8 cellular contexts compared by ENCODE assay signal in the genomic region with DNA sequence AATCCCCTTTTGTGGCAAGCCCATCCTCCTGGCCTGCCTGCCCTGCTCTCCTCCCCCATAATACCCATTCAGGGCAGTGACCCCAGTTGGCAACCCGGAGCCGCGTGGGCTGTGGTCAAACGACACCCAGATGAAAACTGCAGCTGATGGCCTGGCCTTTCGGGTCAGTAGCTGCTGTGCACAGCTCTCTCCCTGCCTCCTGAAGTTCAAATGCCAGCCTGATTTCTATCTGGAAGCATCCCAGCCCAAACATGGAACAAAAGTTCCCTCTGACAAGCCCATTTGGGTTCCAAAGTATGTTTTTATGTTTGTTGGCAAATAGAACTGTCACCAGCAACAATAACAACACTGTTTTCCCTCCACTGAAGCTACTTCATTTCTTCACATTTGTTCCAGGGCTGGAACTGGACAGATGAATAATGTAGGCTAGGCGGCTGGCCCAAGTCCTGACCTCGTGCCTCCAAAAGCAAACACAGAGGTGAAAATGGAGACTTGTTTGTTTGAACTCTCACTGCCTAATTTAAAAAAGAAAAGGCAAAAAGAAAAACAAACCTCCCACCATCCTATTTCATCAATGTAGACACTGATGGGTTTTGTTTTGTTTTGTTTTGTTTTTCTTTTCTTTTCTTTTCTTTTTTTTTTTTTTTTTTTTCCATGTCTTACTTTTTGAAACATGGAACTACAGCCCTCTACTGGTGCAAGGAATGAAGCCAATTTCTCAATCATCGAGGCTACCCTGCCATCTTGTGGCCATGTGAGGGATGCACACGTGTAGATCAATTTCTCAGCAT.
DNase-seq lines count a peak whose midpoint lies in the region; ATAC-seq and TF ChIP-seq lines count a peak whose summit lies in the region.

No MANE protein-coding gene starts in this region.

- peaks cover 1% of the 10 kb centered on the region for H3K27me3 Mint-ChIP-seq in activated CD4-positive, alpha-beta memory T cell treated with anti-CD3 and anti-CD28 coated beads, Interleukin-2, amount 10 ng/mL, durations not matched to agents 7 days and 5 days

- H3K4me3 Mint-ChIP-seq in activated CD4-positive, alpha-beta memory T cell treated with anti-CD3 and anti-CD28 coated beads, Interleukin-2, amount 10 ng/mL, durations not matched to agents 7 days and 5 days, result no peak overlapping the region

- H3K36me3 Mint-ChIP-seq in activated CD4-positive, alpha-beta memory T cell treated with anti-CD3 and anti-CD28 coated beads, Interleukin-2, amount 10 ng/mL, durations not matched to agents 7 days and 5 days (ENCODE audit: low read depth), result no peaks in the 10 kb centered on the region

- H3K4me1 Mint-ChIP-seq in activated CD4-positive, alpha-beta memory T cell treated with anti-CD3 and anti-CD28 coated beads, Interleukin-2, amount 10 ng/mL, durations not matched to agents 7 days and 5 days, result peaks cover 11% of the 10 kb centered on the region

- ATAC-seq in GM19328 (IDR thresholded peaks at IDR 0.05; ENCODE audit: unreplicated experiment), result peak; percentile 55

- peak; percentile 49 for DNase-seq in BJ (ENCODE audit: low read depth)
- DNase-seq in HL-60 (ENCODE audit: low read depth in 1 of 2, low spot score in 1 of 2), result peak; percentile 78 to 81
- peak; percentile 67 for DNase-seq in NCI-H82 treated with DMSO at 0.1 percent for 48 hours (lab: John Stamatoyannopoulos, UW; ENCODE audit: unreplicated experiment)
- DNase-seq in activated CD4-positive, alpha-beta memory T cell treated with anti-CD3 and anti-CD28 coated beads, Interleukin-2, amount 10 ng/mL, durations not matched to agents 7 days and 5 days, result peak; percentile 76
- peak; percentile 79 for DNase-seq in ecto neural progenitor cell (ENCODE audit: low spot score)
- peak; percentile 96 for DNase-seq in medulla oblongata (ENCODE audit: extremely low spot score)
- DNase-seq in stimulated activated CD8-positive, alpha-beta memory T cell treated with anti-CD3 and anti-CD28 coated beads, Interleukin-12 subunit alpha, Interleukin-12 subunit beta, amount 100 ng/mL, for 4 hours (ENCODE audit: low read depth), result peak; percentile 35

- H3K4me3 ChIP-seq in BJ (ENCODE audit: low read depth, low read length), result no peak overlapping the region
- no peak overlapping the region for H3K4me3 ChIP-seq in HL-60 (replicated peaks; ENCODE audit: insufficient read depth, low read length)

- TF ChIP-seq CTCF in BJ (IDR thresholded peaks at IDR 0.05; ENCODE audit: insufficient read depth, low read depth, low read length), result peak; percentile 90
- TF ChIP-seq CTCF in HL-60 (IDR thresholded peaks at IDR 0.05; ENCODE audit: insufficient read depth, low read length), result peak; percentile 92

- no peak overlapping the region for H3K27ac Mint-ChIP-seq in activated CD4-positive, alpha-beta memory T cell treated with anti-CD3 and anti-CD28 coated beads, Interleukin-2, amount 10 ng/mL, durations not matched to agents 7 days and 5 days

- POLR2A ChIA-PET in BJ (lab: Charles Lee), result no interaction called here
- POLR2A ChIA-PET in activated CD4-positive, alpha-beta memory T cell treated with anti-CD3 and anti-CD28 coated beads, Interleukin-2, amount 10 ng/mL, durations not matched to agents 7 days and 5 days (lab: Charles Lee), result no interaction called here

- no peaks in the 10 kb centered on the region for H3K36me3 ChIP-seq in BJ (ENCODE audit: control insufficient read depth, insufficient read depth, low read length)

- CTCF ChIA-PET in BJ (lab: Yijun Ruan, JAX), result interaction anchor here (0.7 to 3.2 kb wide), 12 partner anchors 8 to 934 kb away, joined by 3 to 28 read pairs (median 3); no protein-coding TSS in a partner anchor
- CTCF ChIA-PET in activated CD4-positive, alpha-beta memory T cell treated with anti-CD3 and anti-CD28 coated beads, Interleukin-2, amount 10 ng/mL, durations not matched to agents 7 days and 5 days (lab: Charles Lee), result interaction anchor here (0.7 to 3.0 kb wide), 10 partner anchors 8 to 929 kb away, joined by 3 to 34 read pairs (median 3); no protein-coding TSS in a partner anchor

- H3K27ac ChIP-seq in HL-60 (replicated peaks), result no peak overlapping the region

- H3K27me3 ChIP-seq in BJ (ENCODE audit: control insufficient read depth, insufficient read depth, low read length) (no peaks in the 10 kb centered on the region), HL-60 (ENCODE audit: insufficient read depth, poor library complexity, severe bottlenecking) (no peaks in the 10 kb centered on the region)

- H3K9me3 Mint-ChIP-seq in activated CD4-positive, alpha-beta memory T cell treated with anti-CD3 and anti-CD28 coated beads, Interleukin-2, amount 10 ng/mL, durations not matched to agents 7 days and 5 days, result peaks cover 2% of the 10 kb centered on the region

Comparison
In these comparisons a context has a peak if more than half of its experiments do, and no peak if none do; other contexts are left out.
1. DNase-seq: peak in every context shown above with its lines; median percentile 96 in medulla oblongata; 80 in HL-60; 79 in ecto neural progenitor cell; 76 in activated CD4-positive, alpha-beta memory T cell treated with anti-CD3 and anti-CD28 coated beads, Interleukin-2, amount 10 ng/mL, durations not matched to agents 7 days and 5 days; 67 in NCI-H82 treated with DMSO at 0.1 percent for 48 hours; 49 in BJ; 35 in stimulated activated CD8-positive, alpha-beta memory T cell treated with anti-CD3 and anti-CD28 coated beads, Interleukin-12 subunit alpha, Interleukin-12 subunit beta, amount 100 ng/mL, for 4 hours.